ENCODE assay signal across 27 cellular contexts in genomic region chr9:29625292-29625731, GRCh38.
DNase-seq lines count a peak whose midpoint lies in the region; ATAC-seq and TF ChIP-seq lines count a peak whose summit lies in the region.
"Had no signal": no experiment of that assay in that cellular context is flagged by ENCODE, and none has a peak within 500 bp of the region (broad histone marks: within the 10 kb centered on the region; RNA-seq: fewer than 3 reads in every experiment).

No MANE protein-coding gene starts in this region.

- no peaks in the 10 kb centered on the region for H3K4me1 Mint-ChIP-seq in T-cell
- H3K4me1 Mint-ChIP-seq in naive thymus-derived CD4-positive, alpha-beta T cell, result no peaks in the 10 kb centered on the region
- H3K4me1 Mint-ChIP-seq: activated CD4-positive, alpha-beta T cell treated with anti-CD3 and anti-CD28 coated beads, Interleukin-2, amount 10 ng/mL, durations not matched to agents 7 days and 5 days; memory B cell; natural killer cell had no signal

- H3K36me3 Mint-ChIP-seq in T-cell, result no peaks in the 10 kb centered on the region
- no peaks in the 10 kb centered on the region for H3K36me3 Mint-ChIP-seq in naive thymus-derived CD4-positive, alpha-beta T cell
- H3K36me3 Mint-ChIP-seq: memory B cell, natural killer cell had no signal

- intact Hi-C loops in naive thymus-derived CD4-positive, alpha-beta T cell (cut with micrococcal nuclease), result no loop called here

- POLR2A ChIA-PET in T-cell (lab: Charles Lee), result no interaction called here
- POLR2A ChIA-PET in naive thymus-derived CD4-positive, alpha-beta T cell (lab: Charles Lee), result no interaction called here

- peak; percentile 95 for ATAC-seq in SK-N-SH treated with all-trans-retinoic acid at 6 μM for 48 hours
- ATAC-seq in T-cell (replicated peaks in 1 of 4), result no peak
- no peak for ATAC-seq in GM21717 (IDR thresholded peaks at IDR 0.05; ENCODE audit: unreplicated experiment)
- ATAC-seq in naive thymus-derived CD4-positive, alpha-beta T cell, result no peak
- ATAC-seq: natural killer cell, upper lobe of right lung had no signal

- H3K27me3 ChIP-seq in naive thymus-derived CD4-positive, alpha-beta T cell (ENCODE audit: control insufficient read depth in 2 of 2, insufficient read depth in 2 of 2, low read length in 2 of 2), result no peaks in the 10 kb centered on the region
- H3K27me3 ChIP-seq: adrenal gland; BLaER1 treated with 17β-estradiol and CSF1 and Interleukin-3, amounts not matched to agents 10 nM and 100 nM; upper lobe of right lung had no signal

- H3K9me3 ChIP-seq in naive thymus-derived CD4-positive, alpha-beta T cell (ENCODE audit: control insufficient read depth in 2 of 3, low read length in 3 of 3), result no peaks in the 10 kb centered on the region
- H3K9me3 ChIP-seq: BLaER1 treated with 17β-estradiol and CSF1 and Interleukin-3, amounts not matched to agents 10 nM and 100 nM; upper lobe of right lung had no signal

- no peaks in the 10 kb centered on the region for H3K36me3 ChIP-seq in naive thymus-derived CD4-positive, alpha-beta T cell (ENCODE audit: control insufficient read depth in 2 of 3, insufficient read depth in 3 of 3, low read length in 3 of 3)
- H3K36me3 ChIP-seq: adrenal gland; BLaER1 treated with 17β-estradiol and CSF1 and Interleukin-3, amounts not matched to agents 10 nM and 100 nM; upper lobe of right lung had no signal

- CTCF ChIA-PET in T-cell (lab: Charles Lee), result no interaction called here
- CTCF ChIA-PET in naive thymus-derived CD4-positive, alpha-beta T cell (lab: Charles Lee), result no interaction called here

- H3K27ac Mint-ChIP-seq in T-cell, result no peak overlapping the region
- H3K27ac Mint-ChIP-seq in naive thymus-derived CD4-positive, alpha-beta T cell, result no peak overlapping the region
- H3K27ac Mint-ChIP-seq: activated CD4-positive, alpha-beta T cell treated with anti-CD3 and anti-CD28 coated beads, Interleukin-2, amount 10 ng/mL, durations not matched to agents 7 days and 5 days; memory B cell; natural killer cell had no signal

- no peaks in the 10 kb centered on the region for H3K27me3 Mint-ChIP-seq in T-cell
- H3K27me3 Mint-ChIP-seq in naive thymus-derived CD4-positive, alpha-beta T cell, result no peaks in the 10 kb centered on the region
- H3K27me3 Mint-ChIP-seq: activated CD4-positive, alpha-beta T cell treated with anti-CD3 and anti-CD28 coated beads, Interleukin-2, amount 10 ng/mL, durations not matched to agents 7 days and 5 days; memory B cell had no signal

- H3K27ac ChIP-seq in naive thymus-derived CD4-positive, alpha-beta T cell (ENCODE audit: low read depth, low read length), result no peak overlapping the region
- H3K27ac ChIP-seq: adrenal gland; BLaER1 treated with 17β-estradiol and CSF1 and Interleukin-3, amounts not matched to agents 10 nM and 100 nM; HL-60; upper lobe of right lung had no signal

- H3K4me3 Mint-ChIP-seq in T-cell, result no peak overlapping the region
- H3K4me3 Mint-ChIP-seq in naive thymus-derived CD4-positive, alpha-beta T cell, result no peak overlapping the region
- H3K4me3 Mint-ChIP-seq: activated CD4-positive, alpha-beta T cell treated with anti-CD3 and anti-CD28 coated beads, Interleukin-2, amount 10 ng/mL, durations not matched to agents 7 days and 5 days; memory B cell; natural killer cell had no signal

- no peak overlapping the region for H3K4me3 ChIP-seq in naive thymus-derived CD4-positive, alpha-beta T cell (ENCODE audit: low read length)
- H3K4me3 ChIP-seq: adrenal gland; BLaER1 treated with 17β-estradiol and CSF1 and Interleukin-3, amounts not matched to agents 10 nM and 100 nM; upper lobe of right lung had no signal

- DNase-seq in NCI-H2171 treated with DMSO at 0.1 percent for 48 hours (lab: John Stamatoyannopoulos, UW) (peak; percentile 24), NCI-H2171 (lab: John Stamatoyannopoulos, UW) (no peak), hepatic stellate cell (ENCODE audit: low spot score) (peak; percentile 26), T-cell (no peak), NCI-H2029 treated with DMSO at 0.1 percent for 48 hours (lab: John Stamatoyannopoulos, UW) (no peak)
- DNase-seq in naive thymus-derived CD4-positive, alpha-beta T cell, result no peak
- DNase-seq: 8988T; activated CD4-positive, alpha-beta T cell treated with anti-CD3 and anti-CD28 coated beads, Interleukin-2, amount 10 ng/mL, durations not matched to agents 7 days and 5 days; activated CD8-positive, alpha-beta memory T cell treated with anti-CD3 and anti-CD28 coated beads, Interleukin-2, amount 50 U/mL, for 48 hours; activated effector memory CD4-positive, alpha-beta T cell treated with anti-CD3 and anti-CD28 coated beads, Interleukin-2, amount 50 U/mL, for 16 hours; adrenal gland; effector memory CD4-positive, alpha-beta T cell; HCEC 1CT; natural killer cell; NCI-H187; NCI-H510A treated with DMSO at 0.1 percent for 48 hours; posterior cingulate gyrus; Right ventricle myocardium superior; small intestine; stimulated activated CD4-positive, alpha-beta T cell treated with anti-CD3 and anti-CD28 coated beads, Interleukin-4, amount 100 ng/mL, for 1 hour; T-helper 1 cell; upper lobe of right lung had no signal

- no peaks in the 10 kb centered on the region for H3K4me1 ChIP-seq in naive thymus-derived CD4-positive, alpha-beta T cell (ENCODE audit: control insufficient read depth in 2 of 2, insufficient read depth in 2 of 2, low read length in 2 of 2)
- H3K4me1 ChIP-seq: adrenal gland; BLaER1 treated with 17β-estradiol and CSF1 and Interleukin-3, amounts not matched to agents 10 nM and 100 nM; upper lobe of right lung had no signal

- peaks cover 6 to 9% (median 6%) of the 10 kb centered on the region in 3 donors for H3K9me3 Mint-ChIP-seq in T-cell
- peaks cover 0 to 14% (median 4%) of the 10 kb centered on the region in 11 donors for H3K9me3 Mint-ChIP-seq in naive thymus-derived CD4-positive, alpha-beta T cell
- H3K9me3 Mint-ChIP-seq: activated CD4-positive, alpha-beta T cell treated with anti-CD3 and anti-CD28 coated beads, Interleukin-2, amount 10 ng/mL, durations not matched to agents 7 days and 5 days had no signal

TF ChIP-seq in SK-N-SH treated with all-trans-retinoic acid at 6 μM for 48 hours, 23 proteins besides CTCF, POLR2A, EP300 and RAD21:
- TF ChIP-seq PPARA (CRISPR knock-in tag; IDR thresholded peaks at IDR 0.05; ENCODE audit: borderline replicate concordance) (no peak), CSRNP3 (CRISPR knock-in tag; IDR thresholded peaks at IDR 0.05) (peak; percentile 83; the same call in 1 of the 2 replicates), ZC3H10 (CRISPR knock-in tag; IDR thresholded peaks at IDR 0.05) (peak; percentile 88; the same call in 1 of the 2 replicates), RARB (CRISPR knock-in tag; IDR thresholded peaks at IDR 0.05) (peak; percentile 97), SNAI2 (CRISPR knock-in tag; IDR thresholded peaks at IDR 0.05) (no peak), PATZ1 (CRISPR knock-in tag; IDR thresholded peaks at IDR 0.05; ENCODE audit: borderline replicate concordance) (peak; percentile 89), TOX (CRISPR knock-in tag; IDR thresholded peaks at IDR 0.05; ENCODE audit: borderline replicate concordance) (peak; percentile 96), ZNF565 (CRISPR knock-in tag; conservative IDR thresholded peaks at IDR 0.05; ENCODE audit: low read depth) (no peak), POU6F1 (CRISPR knock-in tag; IDR thresholded peaks at IDR 0.05; ENCODE audit: borderline replicate concordance, low read depth) (peak; percentile 92; the same call in 1 of the 2 replicates), ZFP30 (CRISPR knock-in tag; IDR thresholded peaks at IDR 0.05) (no peak), ZNF8 (CRISPR knock-in tag; IDR thresholded peaks at IDR 0.05) (no peak), ISL1 (CRISPR knock-in tag; IDR thresholded peaks at IDR 0.05) (peak; percentile 99)
TF ChIP-seq in SK-N-SH treated with all-trans-retinoic acid at 6 μM for 48 hours: peak in this region for 7.

Comparison
In these comparisons a context has a peak if more than half of its experiments do, and no peak if none do; other contexts are left out.
1. DNase-seq: peak in NCI-H2171 treated with DMSO at 0.1 percent for 48 hours (single experiment) and hepatic stellate cell (single experiment); none in NCI-H2171 (single experiment), T-cell (0 of 34), NCI-H2029 treated with DMSO at 0.1 percent for 48 hours (single experiment) and naive thymus-derived CD4-positive, alpha-beta T cell (0 of 9).